Comparison of ENCODE assay signal across 12 cellular contexts in genomic region chr9:124359426-124359825, GRCh38.
"Had no signal": no experiment of that assay in that cellular context is flagged by ENCODE, and none has a peak within 500 bp of the region (broad histone marks: within the 10 kb centered on the region; RNA-seq: fewer than 3 reads in every experiment).

No MANE protein-coding gene starts in this region.

- H3K9me3 Mint-ChIP-seq: stimulated activated naive B cell treated with anti-CD40 and anti-IgM and Interleukin-4, amounts not matched to agents 10 μg/mL and 1 μg/mL and 100 μg/mL, for 72 hours had no signal

- H3K27ac ChIP-seq: tibial nerve had no signal

- ATAC-seq: esophagus mucosa; left colon; naive thymus-derived CD4-positive, alpha-beta T cell; right cardiac atrium; stimulated activated naive B cell treated with anti-CD40 and anti-IgM and Interleukin-4, amounts not matched to agents 10 μg/mL and 1 μg/mL and 100 μg/mL, for 72 hours had no signal

- H3K36me3 Mint-ChIP-seq: activated naive CD8-positive, alpha-beta T cell had no signal

- H3K4me3 ChIP-seq: lung, tibial nerve had no signal

- H3K9me3 ChIP-seq: tibial nerve had no signal

- H3K27me3 Mint-ChIP-seq: activated naive CD8-positive, alpha-beta T cell; naive thymus-derived CD4-positive, alpha-beta T cell; stimulated activated naive B cell treated with anti-CD40 and anti-IgM and Interleukin-4, amounts not matched to agents 10 μg/mL and 1 μg/mL and 100 μg/mL, for 72 hours had no signal

- H3K4me3 Mint-ChIP-seq: activated naive CD8-positive, alpha-beta T cell; naive thymus-derived CD4-positive, alpha-beta T cell; stimulated activated naive B cell treated with anti-CD40 and anti-IgM and Interleukin-4, amounts not matched to agents 10 μg/mL and 1 μg/mL and 100 μg/mL, for 72 hours had no signal

- DNase-seq: activated CD4-positive, alpha-beta T cell treated with anti-CD3 and anti-CD28 coated beads, Interleukin-2, amount 50 U/mL, for 4 hours; activated effector memory CD4-positive, alpha-beta T cell treated with Interleukin-2 at 50 U/mL for 16 hours; anterior cingulate cortex; cerebellar nuclear complex; left colon; naive thymus-derived CD4-positive, alpha-beta T cell; right cardiac atrium; stimulated activated naive B cell treated with anti-CD40 and anti-IgM and Interleukin-4, amounts not matched to agents 10 μg/mL and 1 μg/mL and 100 μg/mL, for 72 hours had no signal
